ENCODE assay signal across 24 cellular contexts in the genomic region with DNA sequence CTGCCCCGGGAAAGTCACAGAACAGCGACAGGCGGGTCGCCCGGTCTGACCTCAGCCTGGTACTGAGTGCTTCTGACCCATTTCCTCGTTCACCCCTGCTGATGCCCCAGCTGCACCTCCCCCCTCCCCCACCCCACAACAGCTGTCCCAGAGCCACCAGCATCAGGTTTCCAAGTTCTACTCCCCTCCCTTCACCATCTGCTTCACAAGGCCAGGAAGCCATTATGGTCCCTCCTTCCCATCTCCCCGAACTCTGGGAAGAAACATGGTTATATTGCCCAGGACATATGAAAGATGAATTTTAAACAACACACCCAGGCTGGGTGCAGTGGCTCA.
DNase-seq lines count a peak whose midpoint lies in the region; ATAC-seq, FAIRE-seq and TF ChIP-seq lines count a peak whose summit lies in the region.
"Had no signal": no experiment of that assay in that cellular context is flagged by ENCODE, and none has a peak within 500 bp of the region (broad histone marks: within the 10 kb centered on the region; RNA-seq: fewer than 3 reads in every experiment).

No MANE protein-coding gene starts in this region.

- H3K27me3 ChIP-seq in BLaER1 (peaks cover 8% of the 10 kb centered on the region; the same call in 1 of the 2 replicates), H9 (ENCODE audit: insufficient read depth, low read length) (no peaks in the 10 kb centered on the region), astrocyte (ENCODE audit: insufficient read depth, low read length) (no peaks in the 10 kb centered on the region), mesendoderm (ENCODE audit: insufficient read depth, low read length, poor library complexity) (no peaks in the 10 kb centered on the region), hepatocyte (no peaks in the 10 kb centered on the region), prostate gland (replicated peaks; ENCODE audit: insufficient read depth) (no peaks in the 10 kb centered on the region)
- H3K27me3 ChIP-seq: colonic mucosa, transverse colon had no signal

- DNase-seq in H9, result no peak
- DNase-seq in astrocyte (ENCODE audit: low read depth), result no peak
- DNase-seq in mesendoderm, result no peak
- no peak for DNase-seq in hepatocyte (ENCODE audit: low spot score)
- no peak for DNase-seq in prostate gland (ENCODE audit: low spot score)
- DNase-seq in T-helper 2 cell treated with Interferon-gamma antibody and Interleukin-4, amounts not matched to agents 5 μg/mL and 100 μg/mL, for 36 hours (ENCODE audit: low spot score), result no peak
- DNase-seq: activated CD4-positive, alpha-beta T cell treated with anti-CD3 and anti-CD28 coated beads, Interleukin-2, amount 50 U/mL, for 48 hours; activated CD8-positive, alpha-beta memory T cell treated with anti-CD3 and anti-CD28 coated beads, Interleukin-2, amount 50 U/mL, for 4 hours; BE2C; colonic mucosa; effector memory CD4-positive, alpha-beta T cell; foreskin fibroblast; heart left ventricle; left cardiac atrium; stomach; transverse colon had no signal

- H3K27ac Mint-ChIP-seq in H9 (peak overlapping the region in 1 of 3 experiments; percentile 65; a peak in 2 of 7 replicates), astrocyte (ENCODE audit: unreplicated experiment) (no peak overlapping the region)
- H3K27ac Mint-ChIP-seq in T-helper 2 cell treated with Interferon-gamma antibody and Interleukin-4, amounts not matched to agents 5 μg/mL and 100 μg/mL, for 36 hours, result no peak overlapping the region
- H3K27ac Mint-ChIP-seq: activated naive CD4-positive, alpha-beta T cell treated with anti-CD3 and anti-CD28 coated beads, Interleukin-2, amount 50 U/mL, for 24 hours had no signal

- no peak overlapping the region for H2BK20ac ChIP-seq in H9 (ENCODE audit: low read depth, low read length, poor library complexity, severe bottlenecking)

- TF ChIP-seq POLR2A in prostate gland (IDR thresholded peaks at IDR 0.05), result no peak

- H3K4me1 ChIP-seq in BLaER1 (peaks cover 7% of the 10 kb centered on the region), H9 (ENCODE audit: insufficient read depth, low read length) (peaks cover 11% of the 10 kb centered on the region; the same call in 1 of the 2 replicates), astrocyte (ENCODE audit: insufficient read depth, low read length) (peaks cover 12% of the 10 kb centered on the region), mesendoderm (ENCODE audit: control insufficient read depth, low read depth, low read length) (peaks cover 3% of the 10 kb centered on the region), hepatocyte (ENCODE audit: insufficient read depth) (no peaks in the 10 kb centered on the region), prostate gland (replicated peaks) (no peaks in the 10 kb centered on the region)
- H3K4me1 ChIP-seq: BE2C, colonic mucosa had no signal

- H3K23ac ChIP-seq in H9 (ENCODE audit: insufficient read length, low read depth, low read length), result no peak overlapping the region
- no peak overlapping the region for H3K23ac ChIP-seq in mesendoderm (ENCODE audit: low read length)

- H2AFZ ChIP-seq in H9 (ENCODE audit: low read length), result no peak overlapping the region
- no peak overlapping the region for H2AFZ ChIP-seq in astrocyte (ENCODE audit: low read depth, low read length)
- no peak overlapping the region for H2AFZ ChIP-seq in hepatocyte

- WGBS in H9 (ENCODE audit: extremely low coverage, insufficient read length, low lambda C conversion rate), result no CpG with 5 or more reads among the region's 7 CpGs
- WGBS in mesendoderm (ENCODE audit: extremely low coverage, insufficient coverage, low lambda C conversion rate), result no CpG with 5 or more reads among the region's 7 CpGs
- WGBS in hepatocyte (ENCODE audit: low lambda C conversion rate, missing lambda C conversion rate), result 65% methylated on average over 4 of the region's 7 CpGs
- 73% methylated on average over 4 of the region's 7 CpGs for WGBS in prostate gland

- H3K27ac ChIP-seq in BLaER1 (no peak overlapping the region), H9 (ENCODE audit: insufficient read length, low read depth, low read length) (no peak overlapping the region), astrocyte (ENCODE audit: low read depth, low read length) (no peak overlapping the region), mesendoderm (ENCODE audit: low read depth, low read length) (no peak overlapping the region), hepatocyte (no peak overlapping the region), prostate gland (no peak overlapping the region)
- H3K27ac ChIP-seq: colonic mucosa, GM23248, heart left ventricle, HL-60, skin epidermis, stomach, transverse colon had no signal

- H4K5ac ChIP-seq in H9 (ENCODE audit: insufficient read length, low read depth, low read length), result no peak overlapping the region
- no peak overlapping the region for H4K5ac ChIP-seq in mesendoderm (ENCODE audit: low read length)

- H3K9me3 ChIP-seq in BLaER1 (no peaks in the 10 kb centered on the region), H9 (ENCODE audit: control insufficient read depth, low read depth, low read length) (no peaks in the 10 kb centered on the region), astrocyte (ENCODE audit: insufficient read depth, low read depth, low read length) (peaks cover 8% of the 10 kb centered on the region), hepatocyte (ENCODE audit: low read depth) (no peaks in the 10 kb centered on the region), prostate gland (no peaks in the 10 kb centered on the region)
- H3K9me3 ChIP-seq: BE2C, colonic mucosa, transverse colon had no signal

- H3K4me1 Mint-ChIP-seq in H9, result peaks cover 19 to 21% of the 10 kb centered on the region in 2 experiments
- H3K4me1 Mint-ChIP-seq in astrocyte (ENCODE audit: low read depth, unreplicated experiment), result peaks cover 10% of the 10 kb centered on the region
- H3K4me1 Mint-ChIP-seq in T-helper 2 cell treated with Interferon-gamma antibody and Interleukin-4, amounts not matched to agents 5 μg/mL and 100 μg/mL, for 36 hours (ENCODE audit: low read depth), result peaks cover 3% of the 10 kb centered on the region

- no peak overlapping the region for H2AK5ac ChIP-seq in H9 (ENCODE audit: insufficient read length, low read length)
- H2AK5ac ChIP-seq in mesendoderm (ENCODE audit: low read length), result no peak overlapping the region

- no peak overlapping the region for H2BK15ac ChIP-seq in H9 (ENCODE audit: low read depth, low read length)
- no peak overlapping the region for H2BK15ac ChIP-seq in mesendoderm (replicated peaks; ENCODE audit: low read depth)

- no peak overlapping the region for H3K56ac ChIP-seq in H9 (ENCODE audit: insufficient read length, low read depth, low read length)
- H3K56ac ChIP-seq in mesendoderm (ENCODE audit: low read length), result peak overlapping the region; percentile 88

- H2BK120ac ChIP-seq in H9 (ENCODE audit: low read depth, low read length, poor library complexity, severe bottlenecking), result no peak overlapping the region
- H2BK120ac ChIP-seq in mesendoderm (ENCODE audit: low read depth, low read length), result no peak overlapping the region

- TF ChIP-seq CTCF in H9 (conservative IDR thresholded peaks at IDR 0.05) (no peak), astrocyte (IDR thresholded peaks at IDR 0.05; ENCODE audit: insufficient read depth, low read depth, low read length) (no peak), hepatocyte (IDR thresholded peaks at IDR 0.05; ENCODE audit: poor library complexity) (no peak), prostate gland (IDR thresholded peaks at IDR 0.05) (no peak)

- no peak overlapping the region for H2BK5ac ChIP-seq in H9 (ENCODE audit: insufficient read length, low read length)
- H2BK5ac ChIP-seq in mesendoderm (ENCODE audit: low read length), result no peak overlapping the region

- ATAC-seq in GM21390 (IDR thresholded peaks at IDR 0.05; ENCODE audit: unreplicated experiment), result no peak

- no peaks in the 10 kb centered on the region for H3K23me2 ChIP-seq in H9 (ENCODE audit: insufficient read length, low read depth, low read length, poor library complexity, severe bottlenecking)

- no peak overlapping the region for H3K4ac ChIP-seq in H9 (ENCODE audit: low read depth, low read length)
- H3K4ac ChIP-seq in mesendoderm (ENCODE audit: low read depth, low read length), result no peak overlapping the region

- no peak for FAIRE-seq in astrocyte (lab: Jason Lieb, UNC)
- FAIRE-seq: bronchial epithelial cell, GM18507 had no signal

- peak overlapping the region; percentile 82 for H3K4me2 ChIP-seq in BLaER1
- peak overlapping the region; percentile 42 for H3K4me2 ChIP-seq in H9 (ENCODE audit: insufficient read depth, insufficient read length, low read length)
- peak overlapping the region; percentile 93 for H3K4me2 ChIP-seq in astrocyte (ENCODE audit: low read length)
- no peak overlapping the region for H3K4me2 ChIP-seq in mesendoderm (ENCODE audit: low read length)
- H3K4me2 ChIP-seq in hepatocyte, result no peak overlapping the region

- no peak overlapping the region for H4K91ac ChIP-seq in H9 (ENCODE audit: insufficient read length, low read depth, low read length)

- no peak overlapping the region for H3K18ac ChIP-seq in H9 (ENCODE audit: insufficient read length, low read depth, low read length)
- H3K18ac ChIP-seq in mesendoderm (ENCODE audit: low read length), result no peak overlapping the region

- H3K4me3 Mint-ChIP-seq in H9 (0 out of 5 replicates have a peak overlapping the region, but pooled peaks of 1 of the 2 experiments have one; percentile 15), astrocyte (ENCODE audit: unreplicated experiment) (no peak overlapping the region)
- no peak overlapping the region for H3K4me3 Mint-ChIP-seq in T-helper 2 cell treated with Interferon-gamma antibody and Interleukin-4, amounts not matched to agents 5 μg/mL and 100 μg/mL, for 36 hours
- H3K4me3 Mint-ChIP-seq: activated naive CD4-positive, alpha-beta T cell treated with anti-CD3 and anti-CD28 coated beads, Interleukin-2, amount 50 U/mL, for 24 hours had no signal

- intact Hi-C loops in prostate gland (cut with DNase I), result no loop called here

- H3T11ph ChIP-seq in H9 (ENCODE audit: low read length), result no peak overlapping the region

- H3K9me3 Mint-ChIP-seq in H9 (peaks cover 4 to 14% of the 10 kb centered on the region in 2 experiments; a peak in 4 of 5 replicates), astrocyte (ENCODE audit: unreplicated experiment) (peaks cover 1% of the 10 kb centered on the region)
- no peaks in the 10 kb centered on the region for H3K9me3 Mint-ChIP-seq in T-helper 2 cell treated with Interferon-gamma antibody and Interleukin-4, amounts not matched to agents 5 μg/mL and 100 μg/mL, for 36 hours
- H3K9me3 Mint-ChIP-seq: activated naive CD4-positive, alpha-beta T cell treated with anti-CD3 and anti-CD28 coated beads, Interleukin-2, amount 50 U/mL, for 24 hours had no signal

- H3K79me2 ChIP-seq in H9 (ENCODE audit: insufficient read depth, low read length), result no peaks in the 10 kb centered on the region; the same call in 1 of the 2 replicates
- H3K79me2 ChIP-seq in astrocyte (ENCODE audit: insufficient read depth, low read length), result no peaks in the 10 kb centered on the region
- H3K79me2 ChIP-seq in mesendoderm (ENCODE audit: control insufficient read depth, insufficient read depth, low read length), result no peaks in the 10 kb centered on the region
- no peaks in the 10 kb centered on the region for H3K79me2 ChIP-seq in hepatocyte

- H3K9ac ChIP-seq in BLaER1, result no peak overlapping the region
- no peak overlapping the region for H3K9ac ChIP-seq in H9 (ENCODE audit: extremely low read depth, insufficient read length, low read length)
- no peak overlapping the region for H3K9ac ChIP-seq in astrocyte (ENCODE audit: low read length)
- no peak overlapping the region for H3K9ac ChIP-seq in mesendoderm (ENCODE audit: low read length)
- H3K9ac ChIP-seq: GM23248 had no signal

- H4K20me1 ChIP-seq in BLaER1 (no peaks in the 10 kb centered on the region), H9 (ENCODE audit: control insufficient read depth, insufficient read depth, insufficient read length) (no peaks in the 10 kb centered on the region), astrocyte (ENCODE audit: insufficient read depth, low read length) (no peaks in the 10 kb centered on the region), hepatocyte (ENCODE audit: insufficient read depth, poor library complexity, severe bottlenecking) (no peaks in the 10 kb centered on the region)

- H3K36me3 ChIP-seq in BLaER1, result no peaks in the 10 kb centered on the region
- no peaks in the 10 kb centered on the region for H3K36me3 ChIP-seq in astrocyte (ENCODE audit: insufficient read depth, low read length)
- no peaks in the 10 kb centered on the region for H3K36me3 ChIP-seq in mesendoderm (ENCODE audit: control insufficient read depth, insufficient read depth, low read length)
- no peaks in the 10 kb centered on the region for H3K36me3 ChIP-seq in hepatocyte (replicated peaks; ENCODE audit: insufficient read depth, low read depth)
- no peaks in the 10 kb centered on the region for H3K36me3 ChIP-seq in prostate gland
- H3K36me3 ChIP-seq: BE2C, colonic mucosa, heart left ventricle, stomach, transverse colon had no signal

- peaks cover 4 to 16% (median 6%) of the 10 kb centered on the region in 3 experiments; a peak in 6 of 7 replicates for H3K36me3 Mint-ChIP-seq in H9 (ENCODE audit: insufficient read depth in 1 of 3, low read depth in 3 of 3)
- H3K36me3 Mint-ChIP-seq in astrocyte (ENCODE audit: low read depth, unreplicated experiment), result no peaks in the 10 kb centered on the region
- H3K36me3 Mint-ChIP-seq in T-helper 2 cell treated with Interferon-gamma antibody and Interleukin-4, amounts not matched to agents 5 μg/mL and 100 μg/mL, for 36 hours (ENCODE audit: low read depth), result no peaks in the 10 kb centered on the region
- H3K36me3 Mint-ChIP-seq: activated naive CD4-positive, alpha-beta T cell treated with anti-CD3 and anti-CD28 coated beads, Interleukin-2, amount 50 U/mL, for 24 hours had no signal

- no peak overlapping the region for H3K4me3 ChIP-seq in BLaER1
- H3K4me3 ChIP-seq in astrocyte (ENCODE audit: insufficient read depth, low read depth, low read length), result no peak overlapping the region
- no peak overlapping the region for H3K4me3 ChIP-seq in mesendoderm (ENCODE audit: low read length)
- H3K4me3 ChIP-seq in hepatocyte, result no peak overlapping the region
- H3K4me3 ChIP-seq in prostate gland, result no peak overlapping the region
- H3K4me3 ChIP-seq: colonic mucosa, skin epidermis had no signal

- H3K9me2 ChIP-seq in hepatocyte (replicated peaks; ENCODE audit: insufficient read depth), result no peaks in the 10 kb centered on the region

- no peak overlapping the region for H2BK12ac ChIP-seq in H9 (ENCODE audit: insufficient read length, low read depth, low read length)

- H4K8ac ChIP-seq in H9 (replicated peaks; ENCODE audit: insufficient read length, low read depth, low read length) (no peak overlapping the region), mesendoderm (ENCODE audit: low read depth, low read length) (no peak overlapping the region)

- H3K79me1 ChIP-seq in H9 (ENCODE audit: insufficient read depth, low read depth, low read length, poor library complexity, severe bottlenecking) (no peaks in the 10 kb centered on the region), mesendoderm (ENCODE audit: low read length) (no peaks in the 10 kb centered on the region)

- H3K14ac ChIP-seq in H9 (ENCODE audit: insufficient read depth, low read length), result no peak overlapping the region

- peaks cover 4% of the 10 kb centered on the region; the same call in 1 of the 2 replicates for H3K27me3 Mint-ChIP-seq in H9 (ENCODE audit: low read depth)
- H3K27me3 Mint-ChIP-seq in astrocyte (ENCODE audit: low read depth, unreplicated experiment), result peaks cover 11% of the 10 kb centered on the region
- no peaks in the 10 kb centered on the region for H3K27me3 Mint-ChIP-seq in T-helper 2 cell treated with Interferon-gamma antibody and Interleukin-4, amounts not matched to agents 5 μg/mL and 100 μg/mL, for 36 hours (ENCODE audit: low read depth)

Comparison
In these comparisons a context has a peak if more than half of its experiments do, and no peak if none do; other contexts are left out.
1. H3K4me2 ChIP-seq: peak in BLaER1 (single experiment), H9 (single experiment) and astrocyte (single experiment); none in mesendoderm (single experiment) and hepatocyte (single experiment).